In the genomic region with DNA sequence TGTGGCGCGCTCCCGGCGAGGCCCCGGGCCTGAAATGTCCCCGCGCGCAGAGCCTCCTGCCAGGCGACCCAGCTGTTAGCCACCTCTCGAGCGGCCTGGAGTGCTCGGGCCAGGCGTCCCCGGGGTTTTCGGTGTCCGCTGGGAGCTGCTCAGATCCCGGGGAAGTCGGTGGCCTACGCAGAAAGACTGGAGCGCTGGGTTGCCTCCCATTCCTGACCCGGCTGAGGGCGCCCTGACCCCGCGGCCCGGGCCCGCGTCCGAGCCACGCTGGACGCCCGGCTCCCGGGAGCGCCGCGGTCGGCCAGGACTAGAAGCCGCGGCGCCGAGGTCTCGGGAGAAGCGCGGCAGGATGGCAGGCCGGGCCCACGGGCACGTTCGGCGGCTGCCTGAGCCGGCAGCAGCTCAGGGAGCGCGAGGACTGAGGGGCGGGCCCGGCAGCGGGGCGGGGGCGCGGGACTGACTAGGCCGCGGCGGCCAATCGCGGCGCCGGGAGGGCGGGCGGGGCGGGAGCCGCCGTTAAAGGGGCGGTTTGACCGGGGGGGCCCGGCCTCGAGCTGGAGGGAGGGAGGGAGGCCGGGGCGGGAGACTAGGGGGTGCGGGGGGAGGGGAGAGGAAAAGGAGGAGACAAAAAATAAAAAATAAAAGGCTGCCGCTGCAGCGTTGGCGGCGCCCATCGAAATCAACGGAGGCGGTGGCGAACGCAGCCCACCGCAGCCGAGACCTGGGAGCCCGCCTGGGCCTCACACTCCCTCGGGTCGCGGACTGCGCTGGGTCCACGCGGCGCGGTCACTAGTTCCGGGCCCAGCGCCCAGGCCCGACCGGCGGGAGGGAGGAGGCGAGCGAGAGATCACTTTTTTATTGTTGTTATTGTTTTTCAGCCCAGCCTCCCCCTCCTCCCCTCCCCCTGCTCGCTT, we compare ENCODE assay signal across 1 cellular context.
TF ChIP-seq lines count a peak whose summit lies in the region.

No MANE protein-coding gene starts in this region.

TF ChIP-seq in K562, 482 proteins besides CTCF, POLR2A, EP300 and RAD21 (continued from another document and continues in another):
- TF ChIP-seq, protein P1, sequence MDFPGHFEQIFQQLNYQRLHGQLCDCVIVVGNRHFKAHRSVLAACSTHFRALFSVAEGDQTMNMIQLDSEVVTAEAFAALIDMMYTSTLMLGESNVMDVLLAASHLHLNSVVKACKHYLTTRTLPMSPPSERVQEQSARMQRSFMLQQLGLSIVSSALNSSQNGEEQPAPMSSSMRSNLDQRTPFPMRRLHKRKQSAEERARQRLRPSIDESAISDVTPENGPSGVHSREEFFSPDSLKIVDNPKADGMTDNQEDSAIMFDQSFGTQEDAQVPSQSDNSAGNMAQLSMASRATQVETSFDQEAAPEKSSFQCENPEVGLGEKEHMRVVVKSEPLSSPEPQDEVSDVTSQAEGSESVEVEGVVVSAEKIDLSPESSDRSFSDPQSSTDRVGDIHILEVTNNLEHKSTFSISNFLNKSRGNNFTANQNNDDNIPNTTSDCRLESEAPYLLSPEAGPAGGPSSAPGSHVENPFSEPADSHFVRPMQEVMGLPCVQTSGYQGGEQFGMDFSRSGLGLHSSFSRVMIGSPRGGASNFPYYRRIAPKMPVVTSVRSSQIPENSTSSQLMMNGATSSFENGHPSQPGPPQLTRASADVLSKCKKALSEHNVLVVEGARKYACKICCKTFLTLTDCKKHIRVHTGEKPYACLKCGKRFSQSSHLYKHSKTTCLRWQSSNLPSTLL (IDR thresholded peaks at IDR 0.05), result no peak
- TF ChIP-seq, protein P2, sequence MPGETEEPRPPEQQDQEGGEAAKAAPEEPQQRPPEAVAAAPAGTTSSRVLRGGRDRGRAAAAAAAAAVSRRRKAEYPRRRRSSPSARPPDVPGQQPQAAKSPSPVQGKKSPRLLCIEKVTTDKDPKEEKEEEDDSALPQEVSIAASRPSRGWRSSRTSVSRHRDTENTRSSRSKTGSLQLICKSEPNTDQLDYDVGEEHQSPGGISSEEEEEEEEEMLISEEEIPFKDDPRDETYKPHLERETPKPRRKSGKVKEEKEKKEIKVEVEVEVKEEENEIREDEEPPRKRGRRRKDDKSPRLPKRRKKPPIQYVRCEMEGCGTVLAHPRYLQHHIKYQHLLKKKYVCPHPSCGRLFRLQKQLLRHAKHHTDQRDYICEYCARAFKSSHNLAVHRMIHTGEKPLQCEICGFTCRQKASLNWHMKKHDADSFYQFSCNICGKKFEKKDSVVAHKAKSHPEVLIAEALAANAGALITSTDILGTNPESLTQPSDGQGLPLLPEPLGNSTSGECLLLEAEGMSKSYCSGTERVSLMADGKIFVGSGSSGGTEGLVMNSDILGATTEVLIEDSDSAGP (CRISPR knock-in tag; IDR thresholded peaks at IDR 0.05), result no peak
- TF ChIP-seq BCOR (IDR thresholded peaks at IDR 0.05), result no peak
- no peak for TF ChIP-seq KLF16 (IDR thresholded peaks at IDR 0.05)
- no peak for TF ChIP-seq POLR2AphosphoS2 (IDR thresholded peaks at IDR 0.05; ENCODE audit: low read length)
- TF ChIP-seq ZNF316 (IDR thresholded peaks at IDR 0.05), result no peak
- TF ChIP-seq HMGN3 (IDR thresholded peaks at IDR 0.05; ENCODE audit: borderline replicate concordance, extremely low read depth, insufficient read length, low read depth, low read length), result no peak
- TF ChIP-seq KDM5B (IDR thresholded peaks at IDR 0.05; ENCODE audit: insufficient replicate concordance, low read depth, low read length), result peak; percentile 24
- peak; percentile 77 for TF ChIP-seq RBFOX2 (IDR thresholded peaks at IDR 0.05; ENCODE audit: low read depth, low read length)
- TF ChIP-seq RB1 (IDR thresholded peaks at IDR 0.05; ENCODE audit: low read depth), result peak; percentile 47
- TF ChIP-seq, protein P3, sequence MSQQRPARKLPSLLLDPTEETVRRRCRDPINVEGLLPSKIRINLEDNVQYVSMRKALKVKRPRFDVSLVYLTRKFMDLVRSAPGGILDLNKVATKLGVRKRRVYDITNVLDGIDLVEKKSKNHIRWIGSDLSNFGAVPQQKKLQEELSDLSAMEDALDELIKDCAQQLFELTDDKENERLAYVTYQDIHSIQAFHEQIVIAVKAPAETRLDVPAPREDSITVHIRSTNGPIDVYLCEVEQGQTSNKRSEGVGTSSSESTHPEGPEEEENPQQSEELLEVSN (IDR thresholded peaks at IDR 0.05; ENCODE audit: borderline replicate concordance in 1 of 2, extremely low read depth in 1 of 2, insufficient read depth in 1 of 2, insufficient read length in 1 of 2, low read depth in 1 of 2, low read length in 1 of 2, poor library complexity in 1 of 2, severe bottlenecking in 1 of 2), result peak; percentile 54 to 92
- peak; percentile 60 for TF ChIP-seq HNRNPK (IDR thresholded peaks at IDR 0.05; ENCODE audit: low read depth, low read length, poor library complexity, severe bottlenecking)
- peak; percentile 82 for TF ChIP-seq POLR2G (IDR thresholded peaks at IDR 0.05; ENCODE audit: low read depth, low read length)
- TF ChIP-seq, protein P4, sequence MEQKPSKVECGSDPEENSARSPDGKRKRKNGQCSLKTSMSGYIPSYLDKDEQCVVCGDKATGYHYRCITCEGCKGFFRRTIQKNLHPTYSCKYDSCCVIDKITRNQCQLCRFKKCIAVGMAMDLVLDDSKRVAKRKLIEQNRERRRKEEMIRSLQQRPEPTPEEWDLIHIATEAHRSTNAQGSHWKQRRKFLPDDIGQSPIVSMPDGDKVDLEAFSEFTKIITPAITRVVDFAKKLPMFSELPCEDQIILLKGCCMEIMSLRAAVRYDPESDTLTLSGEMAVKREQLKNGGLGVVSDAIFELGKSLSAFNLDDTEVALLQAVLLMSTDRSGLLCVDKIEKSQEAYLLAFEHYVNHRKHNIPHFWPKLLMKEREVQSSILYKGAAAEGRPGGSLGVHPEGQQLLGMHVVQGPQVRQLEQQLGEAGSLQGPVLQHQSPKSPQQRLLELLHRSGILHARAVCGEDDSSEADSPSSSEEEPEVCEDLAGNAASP (IDR thresholded peaks at IDR 0.05), result no peak
- no peak for TF ChIP-seq NELFE (IDR thresholded peaks at IDR 0.05; ENCODE audit: insufficient read depth, insufficient read length)
- TF ChIP-seq, protein P5, sequence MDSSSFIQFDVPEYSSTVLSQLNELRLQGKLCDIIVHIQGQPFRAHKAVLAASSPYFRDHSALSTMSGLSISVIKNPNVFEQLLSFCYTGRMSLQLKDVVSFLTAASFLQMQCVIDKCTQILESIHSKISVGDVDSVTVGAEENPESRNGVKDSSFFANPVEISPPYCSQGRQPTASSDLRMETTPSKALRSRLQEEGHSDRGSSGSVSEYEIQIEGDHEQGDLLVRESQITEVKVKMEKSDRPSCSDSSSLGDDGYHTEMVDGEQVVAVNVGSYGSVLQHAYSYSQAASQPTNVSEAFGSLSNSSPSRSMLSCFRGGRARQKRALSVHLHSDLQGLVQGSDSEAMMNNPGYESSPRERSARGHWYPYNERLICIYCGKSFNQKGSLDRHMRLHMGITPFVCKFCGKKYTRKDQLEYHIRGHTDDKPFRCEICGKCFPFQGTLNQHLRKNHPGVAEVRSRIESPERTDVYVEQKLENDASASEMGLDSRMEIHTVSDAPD (CRISPR knock-in tag; IDR thresholded peaks at IDR 0.05), result no peak
- TF ChIP-seq NR1H2 (CRISPR knock-in tag; IDR thresholded peaks at IDR 0.05), result no peak
- TF ChIP-seq ZC3H11A (IDR thresholded peaks at IDR 0.05; ENCODE audit: low read depth, low read length), result no peak
- peak; percentile 29; the same call in 1 of the 2 replicates for TF ChIP-seq GATAD2B (IDR thresholded peaks at IDR 0.05; ENCODE audit: borderline replicate concordance)
- TF ChIP-seq TGIF2 (CRISPR knock-in tag; IDR thresholded peaks at IDR 0.05), result no peak
- no peak for TF ChIP-seq MBD2 (IDR thresholded peaks at IDR 0.05; ENCODE audit: borderline replicate concordance, low read depth)
- no peak for TF ChIP-seq HNRNPUL1 (IDR thresholded peaks at IDR 0.05; ENCODE audit: low read length)
- TF ChIP-seq FOXJ2 (tag; IDR thresholded peaks at IDR 0.05), result no peak
- no peak for TF ChIP-seq ZSCAN32 (CRISPR knock-in tag; IDR thresholded peaks at IDR 0.05)
- no peak for TF ChIP-seq NCOA6 (IDR thresholded peaks at IDR 0.05)
- no peak for TF ChIP-seq DDX20 (tag; IDR thresholded peaks at IDR 0.05; ENCODE audit: low read depth)
- no peak for TF ChIP-seq ELF1 (tag; IDR thresholded peaks at IDR 0.05)
- TF ChIP-seq JUND (IDR thresholded peaks at IDR 0.05; ENCODE audit: borderline replicate concordance, low read depth, low read length), result no peak
- TF ChIP-seq JUND (tag; IDR thresholded peaks at IDR 0.05; ENCODE audit: borderline replicate concordance, low read depth, low read length), result no peak
- TF ChIP-seq FOXM1 (IDR thresholded peaks at IDR 0.05; ENCODE audit: low read depth), result no peak
- 0 out of 2 replicates have a peak, but pooled peaks have one; percentile 41 for TF ChIP-seq FOXM1 (CRISPR knock-in tag; IDR thresholded peaks at IDR 0.05; ENCODE audit: low read depth)
- TF ChIP-seq HMG20A (CRISPR knock-in tag; conservative IDR thresholded peaks at IDR 0.05), result no peak
- TF ChIP-seq, protein P6, sequence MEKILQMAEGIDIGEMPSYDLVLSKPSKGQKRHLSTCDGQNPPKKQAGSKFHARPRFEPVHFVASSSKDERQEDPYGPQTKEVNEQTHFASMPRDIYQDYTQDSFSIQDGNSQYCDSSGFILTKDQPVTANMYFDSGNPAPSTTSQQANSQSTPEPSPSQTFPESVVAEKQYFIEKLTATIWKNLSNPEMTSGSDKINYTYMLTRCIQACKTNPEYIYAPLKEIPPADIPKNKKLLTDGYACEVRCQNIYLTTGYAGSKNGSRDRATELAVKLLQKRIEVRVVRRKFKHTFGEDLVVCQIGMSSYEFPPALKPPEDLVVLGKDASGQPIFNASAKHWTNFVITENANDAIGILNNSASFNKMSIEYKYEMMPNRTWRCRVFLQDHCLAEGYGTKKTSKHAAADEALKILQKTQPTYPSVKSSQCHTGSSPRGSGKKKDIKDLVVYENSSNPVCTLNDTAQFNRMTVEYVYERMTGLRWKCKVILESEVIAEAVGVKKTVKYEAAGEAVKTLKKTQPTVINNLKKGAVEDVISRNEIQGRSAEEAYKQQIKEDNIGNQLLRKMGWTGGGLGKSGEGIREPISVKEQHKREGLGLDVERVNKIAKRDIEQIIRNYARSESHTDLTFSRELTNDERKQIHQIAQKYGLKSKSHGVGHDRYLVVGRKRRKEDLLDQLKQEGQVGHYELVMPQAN (IDR thresholded peaks at IDR 0.05; ENCODE audit: borderline replicate concordance), result no peak
- TF ChIP-seq, protein P7, sequence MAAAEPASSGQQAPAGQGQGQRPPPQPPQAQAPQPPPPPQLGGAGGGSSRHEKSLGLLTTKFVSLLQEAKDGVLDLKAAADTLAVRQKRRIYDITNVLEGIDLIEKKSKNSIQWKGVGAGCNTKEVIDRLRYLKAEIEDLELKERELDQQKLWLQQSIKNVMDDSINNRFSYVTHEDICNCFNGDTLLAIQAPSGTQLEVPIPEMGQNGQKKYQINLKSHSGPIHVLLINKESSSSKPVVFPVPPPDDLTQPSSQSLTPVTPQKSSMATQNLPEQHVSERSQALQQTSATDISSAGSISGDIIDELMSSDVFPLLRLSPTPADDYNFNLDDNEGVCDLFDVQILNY (CRISPR knock-in tag; IDR thresholded peaks at IDR 0.05), result 0 out of 2 replicates have a peak, but pooled peaks have one; percentile 45
- TF ChIP-seq TAF7 (tag; IDR thresholded peaks at IDR 0.05), result no peak
- no peak for TF ChIP-seq LCOR (CRISPR knock-in tag; IDR thresholded peaks at IDR 0.05)
- TF ChIP-seq, protein P8, sequence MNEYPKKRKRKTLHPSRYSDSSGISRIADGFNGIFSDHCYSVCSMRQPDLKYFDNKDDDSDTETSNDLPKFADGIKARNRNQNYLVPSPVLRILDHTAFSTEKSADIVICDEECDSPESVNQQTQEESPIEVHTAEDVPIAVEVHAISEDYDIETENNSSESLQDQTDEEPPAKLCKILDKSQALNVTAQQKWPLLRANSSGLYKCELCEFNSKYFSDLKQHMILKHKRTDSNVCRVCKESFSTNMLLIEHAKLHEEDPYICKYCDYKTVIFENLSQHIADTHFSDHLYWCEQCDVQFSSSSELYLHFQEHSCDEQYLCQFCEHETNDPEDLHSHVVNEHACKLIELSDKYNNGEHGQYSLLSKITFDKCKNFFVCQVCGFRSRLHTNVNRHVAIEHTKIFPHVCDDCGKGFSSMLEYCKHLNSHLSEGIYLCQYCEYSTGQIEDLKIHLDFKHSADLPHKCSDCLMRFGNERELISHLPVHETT (CRISPR knock-in tag; conservative IDR thresholded peaks at IDR 0.05 in 1 of 2, IDR thresholded peaks at IDR 0.05 in 1 of 2), result peak in 1 of 2 experiments; percentile 71; a peak in 2 of 4 replicates
- TF ChIP-seq IRF2 (CRISPR knock-in tag; IDR thresholded peaks at IDR 0.05), result no peak
- TF ChIP-seq ZNF584 (CRISPR knock-in tag; IDR thresholded peaks at IDR 0.05; ENCODE audit: low read depth), result no peak
- TF ChIP-seq GTF2A2 (tag; IDR thresholded peaks at IDR 0.05), result no peak
- TF ChIP-seq, protein P9, sequence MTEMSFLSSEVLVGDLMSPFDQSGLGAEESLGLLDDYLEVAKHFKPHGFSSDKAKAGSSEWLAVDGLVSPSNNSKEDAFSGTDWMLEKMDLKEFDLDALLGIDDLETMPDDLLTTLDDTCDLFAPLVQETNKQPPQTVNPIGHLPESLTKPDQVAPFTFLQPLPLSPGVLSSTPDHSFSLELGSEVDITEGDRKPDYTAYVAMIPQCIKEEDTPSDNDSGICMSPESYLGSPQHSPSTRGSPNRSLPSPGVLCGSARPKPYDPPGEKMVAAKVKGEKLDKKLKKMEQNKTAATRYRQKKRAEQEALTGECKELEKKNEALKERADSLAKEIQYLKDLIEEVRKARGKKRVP (CRISPR knock-in tag; IDR thresholded peaks at IDR 0.05), result no peak
- no peak for TF ChIP-seq PHF20 (IDR thresholded peaks at IDR 0.05; ENCODE audit: partially characterized antibody)
- TF ChIP-seq, protein P10, sequence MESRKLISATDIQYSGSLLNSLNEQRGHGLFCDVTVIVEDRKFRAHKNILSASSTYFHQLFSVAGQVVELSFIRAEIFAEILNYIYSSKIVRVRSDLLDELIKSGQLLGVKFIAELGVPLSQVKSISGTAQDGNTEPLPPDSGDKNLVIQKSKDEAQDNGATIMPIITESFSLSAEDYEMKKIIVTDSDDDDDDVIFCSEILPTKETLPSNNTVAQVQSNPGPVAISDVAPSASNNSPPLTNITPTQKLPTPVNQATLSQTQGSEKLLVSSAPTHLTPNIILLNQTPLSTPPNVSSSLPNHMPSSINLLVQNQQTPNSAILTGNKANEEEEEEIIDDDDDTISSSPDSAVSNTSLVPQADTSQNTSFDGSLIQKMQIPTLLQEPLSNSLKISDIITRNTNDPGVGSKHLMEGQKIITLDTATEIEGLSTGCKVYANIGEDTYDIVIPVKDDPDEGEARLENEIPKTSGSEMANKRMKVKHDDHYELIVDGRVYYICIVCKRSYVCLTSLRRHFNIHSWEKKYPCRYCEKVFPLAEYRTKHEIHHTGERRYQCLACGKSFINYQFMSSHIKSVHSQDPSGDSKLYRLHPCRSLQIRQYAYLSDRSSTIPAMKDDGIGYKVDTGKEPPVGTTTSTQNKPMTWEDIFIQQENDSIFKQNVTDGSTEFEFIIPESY (CRISPR knock-in tag; IDR thresholded peaks at IDR 0.05), result peak; percentile 59
- TF ChIP-seq MAFK (IDR thresholded peaks at IDR 0.05; ENCODE audit: low read length), result no peak
- TF ChIP-seq, protein P11, sequence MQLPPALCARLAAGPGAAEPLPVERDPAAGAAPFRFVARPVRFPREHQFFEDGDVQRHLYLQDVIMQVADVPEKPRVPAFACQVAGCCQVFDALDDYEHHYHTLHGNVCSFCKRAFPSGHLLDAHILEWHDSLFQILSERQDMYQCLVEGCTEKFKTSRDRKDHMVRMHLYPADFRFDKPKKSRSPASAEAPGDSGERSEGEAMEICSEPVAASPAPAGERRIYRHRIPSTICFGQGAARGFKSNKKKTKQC (CRISPR knock-in tag; IDR thresholded peaks at IDR 0.05), result 0 out of 2 replicates have a peak, but pooled peaks have one; percentile 65
